Comparison of ENCODE assay signal across 8 cellular contexts in genomic region chr1:1231400-1232223, GRCh38. TPM values are rescaled to one million over a fixed set of nuclear protein-coding genes. Genes with fewer than 3 reads are reported as not detected.
DNase-seq lines count a peak whose midpoint lies in the region; ATAC-seq and TF ChIP-seq lines count a peak whose summit lies in the region.

Gene SDF4, minus strand, starts transcription at chr1:1232001. Its CDS starts 3,229 bp downstream, at chr1:1228772.

- TF ChIP-seq POLR2A in GM10847 (IDR thresholded peaks at IDR 0.05; ENCODE audit: extremely low read depth, insufficient read length) (peak; percentile 94), suprapubic skin (IDR thresholded peaks at IDR 0.05) (peak in 1 of 2 donors; percentile 28)

- peak within 1 kb of the TSS; percentile 88 for H3K27ac ChIP-seq in suprapubic skin

- peak within 1 kb of the TSS; percentile 84 for H3K4me3 ChIP-seq in suprapubic skin

- H3K9me3 ChIP-seq in suprapubic skin: no peaks in the 10 kb centered on the region

- H3K27me3 ChIP-seq in suprapubic skin: no peaks in the 10 kb centered on the region

- H3K36me3 ChIP-seq in suprapubic skin: peaks cover 24% of the 10 kb centered on the region

- peaks cover 33% of the 10 kb centered on the region for H3K4me1 ChIP-seq in suprapubic skin

- no peak for TF ChIP-seq EP300 in suprapubic skin (IDR thresholded peaks at IDR 0.05)

- peak; percentile 96 for DNase-seq in NCI-H1105 (lab: John Stamatoyannopoulos, UW)
- DNase-seq in SKM-1 (lab: John Stamatoyannopoulos, UW; ENCODE audit: unreplicated experiment): peak; percentile 79
- DNase-seq in activated naive CD4-positive, alpha-beta T cell treated with anti-CD3 and anti-CD28 coated beads, Interleukin-2, amount 50 U/mL, for 72 hours (ENCODE audit: low spot score in 2 of 2): peak; percentile 97 to 98
- DNase-seq in glomerular endothelial cell (ENCODE audit: extremely low read depth, low read depth, low spot score): no peak
- DNase-seq in occipital lobe (lab: John Stamatoyannopoulos, UW): peak; percentile 91
- peak; percentile 97 to 99 for DNase-seq in suprapubic skin (ENCODE audit: low spot score in 2 of 2)

- WGBS in suprapubic skin: under 1% methylated on average over 19 of the region's 103 CpGs

- H3K36me3 Mint-ChIP-seq in activated naive CD4-positive, alpha-beta T cell treated with anti-CD3 and anti-CD28 coated beads, Interleukin-2, amount 50 U/mL, for 72 hours: peaks cover 29 to 33% of the 10 kb centered on the region in 2 donors

- H3K9me3 Mint-ChIP-seq in activated naive CD4-positive, alpha-beta T cell treated with anti-CD3 and anti-CD28 coated beads, Interleukin-2, amount 50 U/mL, for 72 hours: peaks cover 0 to 4% of the 10 kb centered on the region in 2 donors

- peak within 1 kb of the TSS; percentile 93 to 98 for H3K27ac Mint-ChIP-seq in activated naive CD4-positive, alpha-beta T cell treated with anti-CD3 and anti-CD28 coated beads, Interleukin-2, amount 50 U/mL, for 72 hours

- TF ChIP-seq CTCF in suprapubic skin (IDR thresholded peaks at IDR 0.05): no peak

- ATAC-seq in HG02642 (IDR thresholded peaks at IDR 0.05; ENCODE audit: poor library complexity, unreplicated experiment): peak; percentile 92
- peak; percentile 97 to 98 for ATAC-seq in activated naive CD4-positive, alpha-beta T cell treated with anti-CD3 and anti-CD28 coated beads, Interleukin-2, amount 50 U/mL, for 72 hours

RNA-seq across cellular contexts. Expression of gene SDF4, which starts in this region (rescaled TPM):
- 100 to 1,000 TPM in 1 of 2 donors, 10 to 100 TPM in 1; 68.4 to 144 TPM for total RNA-seq in activated naive CD4-positive, alpha-beta T cell treated with anti-CD3 and anti-CD28 coated beads, Interleukin-2, amount 50 U/mL, for 72 hours
- total RNA-seq in glomerular endothelial cell: 272 and 308 TPM in 2 replicates
- total RNA-seq in occipital lobe: 18.4 TPM
- 10 to 100 TPM; 57.5 to 87.6 (median 73.1) TPM for total RNA-seq in suprapubic skin
